ENCODE assay signal across 14 cellular contexts in the genomic region with DNA sequence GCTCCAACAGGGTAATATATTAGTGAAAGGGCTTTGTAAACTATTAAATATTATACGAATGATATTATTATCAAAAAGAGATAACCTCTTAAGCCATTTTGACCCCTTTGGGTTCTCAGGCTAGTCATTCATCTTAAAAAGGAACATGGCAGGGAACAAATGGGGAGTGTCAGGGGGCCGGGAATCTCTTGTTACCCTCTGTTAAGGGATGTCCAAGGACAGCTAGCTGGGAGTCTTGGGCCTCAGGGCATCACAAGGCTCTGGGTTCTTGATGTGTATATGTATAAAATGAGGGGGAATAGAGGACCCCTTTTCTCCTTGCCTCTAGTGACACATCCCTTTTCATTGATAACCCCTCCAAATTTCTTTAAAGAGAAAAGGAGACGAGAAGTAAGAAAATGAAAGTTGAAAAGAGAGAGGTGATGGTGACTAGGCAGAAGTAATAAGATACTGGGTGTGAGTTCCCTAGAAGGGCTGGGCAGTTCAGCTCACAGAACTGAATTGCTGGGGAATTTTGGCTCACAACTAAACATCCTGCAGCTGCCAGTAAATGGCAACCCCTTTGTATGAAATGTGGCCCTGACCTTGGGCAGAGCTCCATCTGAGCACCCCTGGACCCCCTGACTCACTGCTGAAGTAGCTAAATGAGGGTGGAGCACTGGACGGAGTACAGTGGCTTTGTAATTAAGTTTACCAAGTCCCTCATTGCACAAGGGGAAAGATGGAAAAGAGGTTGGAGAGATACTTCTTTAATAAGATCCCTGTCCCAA. TPM values are rescaled to one million over a fixed set of nuclear protein-coding genes. Genes with fewer than 3 reads are reported as not detected.
DNase-seq lines count a peak whose midpoint lies in the region; ATAC-seq, FAIRE-seq and TF ChIP-seq lines count a peak whose summit lies in the region.
"Had no signal": no experiment of that assay in that cellular context is flagged by ENCODE, and none has a peak within 500 bp of the region (broad histone marks: within the 10 kb centered on the region; RNA-seq: fewer than 3 reads in every experiment).

No MANE protein-coding gene starts in this region.

- intact Hi-C loops in esophagus squamous epithelium (cut with DNase I), result no loop called here

- peaks cover 31% of the 10 kb centered on the region for H3K4me1 ChIP-seq in ACC112 (ENCODE audit: control insufficient read depth, insufficient read depth, low read length, unreplicated experiment)
- H3K4me1 ChIP-seq in esophagus squamous epithelium, result peaks cover 0 to 12% (median 0%) of the 10 kb centered on the region in 3 donors
- H3K4me1 ChIP-seq: BLaER1, tibial artery had no signal

- H3K4me3 ChIP-seq in ACC112 (ENCODE audit: low read depth, low read length) (peak overlapping the region; percentile 53), WI38 (ENCODE audit: low read depth, low read length) (peak overlapping the region; percentile 35), fibroblast of villous mesenchyme (ENCODE audit: low read depth, low read length) (no peak overlapping the region), esophagus squamous epithelium (no peak overlapping the region)
- H3K4me3 ChIP-seq: BLaER1, tibial artery had no signal

- no peaks in the 10 kb centered on the region for H3K9me3 ChIP-seq in esophagus squamous epithelium
- H3K9me3 ChIP-seq: BLaER1, tibial artery had no signal

- H3K79me2 ChIP-seq in ACC112 (ENCODE audit: control insufficient read depth, insufficient read depth, low read length, unreplicated experiment), result no peaks in the 10 kb centered on the region

- ATAC-seq in HG03280 (IDR thresholded peaks at IDR 0.05; ENCODE audit: unreplicated experiment) (no peak), HG03139 (IDR thresholded peaks at IDR 0.05; ENCODE audit: unreplicated experiment) (no peak)
- ATAC-seq: activated naive CD4-positive, alpha-beta T cell treated with anti-CD3 and anti-CD28 coated beads, Interleukin-2, amount 50 U/mL, for 72 hours had no signal

- peak overlapping the region; percentile 83 for H2AFZ ChIP-seq in ACC112 (ENCODE audit: low read length, unreplicated experiment)

- H3K36me3 ChIP-seq in ACC112 (ENCODE audit: insufficient read depth, low read length) (no peaks in the 10 kb centered on the region), esophagus squamous epithelium (no peaks in the 10 kb centered on the region)
- H3K36me3 ChIP-seq: BLaER1, tibial artery had no signal

- H3K27ac ChIP-seq in ACC112 (ENCODE audit: low read depth, low read length) (peak overlapping the region; percentile 89), esophagus squamous epithelium (no peak overlapping the region)
- H3K27ac ChIP-seq: BLaER1, tibial artery had no signal

- TF ChIP-seq CTCF in WI38 (IDR thresholded peaks at IDR 0.05; ENCODE audit: low read depth, low read length), result no peak
- TF ChIP-seq CTCF in fibroblast of villous mesenchyme (IDR thresholded peaks at IDR 0.05; ENCODE audit: insufficient read depth, low read depth, low read length), result no peak
- TF ChIP-seq CTCF in esophagus squamous epithelium (IDR thresholded peaks at IDR 0.05), result no peak

- FAIRE-seq in H54 (lab: Jason Lieb, UNC), result peak; percentile 90

- H3K27me3 ChIP-seq in ACC112 (ENCODE audit: insufficient read depth, low read length) (no peaks in the 10 kb centered on the region), esophagus squamous epithelium (no peaks in the 10 kb centered on the region)
- H3K27me3 ChIP-seq: BLaER1, tibial artery had no signal

- 51 to 61% methylated on average over 4 of the region's 4 CpGs for WGBS in esophagus squamous epithelium, 2 donors

- TF ChIP-seq POLR2A in H54 (IDR thresholded peaks at IDR 0.05; ENCODE audit: low read depth, low read length) (no peak), esophagus squamous epithelium (IDR thresholded peaks at IDR 0.05) (no peak)

- DNase-seq in H54 (ENCODE audit: insufficient read length, low spot score) (no peak), fibroblast of villous mesenchyme (ENCODE audit: low read depth) (peak; percentile 64), esophagus squamous epithelium (lab: John Stamatoyannopoulos, UW) (no peak)
- DNase-seq in activated CD4-positive, alpha-beta T cell treated with anti-CD3 and anti-CD28 coated beads, Interleukin-2, amount 50 U/mL, for 1 hour, result no peak
- DNase-seq: effector memory CD4-positive, alpha-beta T cell; NK-92 treated with Interleukin-12 subunit alpha and Interleukin-12 subunit beta, amount 100 ng/mL, for 24 hours; T-helper 1 cell; tibial artery had no signal

RNA-seq across cellular contexts. Expression of a gene that starts 20.0 kb away (rescaled TPM):
- total RNA-seq in fibroblast of villous mesenchyme (9.3 and 12.1 TPM in 2 replicates), esophagus squamous epithelium (10 to 100 TPM in 3 of 4 donors, 1 to 10 TPM in 1; 7.9 to 25.3 (median 18.8) TPM)

Comparison
In these comparisons a context has a peak if more than half of its experiments do, and no peak if none do; other contexts are left out.
1. H3K4me3 ChIP-seq: peak in ACC112 (single experiment) and WI38 (single experiment); none in fibroblast of villous mesenchyme (single experiment) and esophagus squamous epithelium (0 of 4).